Comparison of ENCODE assay signal across 1 cellular context in the genomic region with DNA sequence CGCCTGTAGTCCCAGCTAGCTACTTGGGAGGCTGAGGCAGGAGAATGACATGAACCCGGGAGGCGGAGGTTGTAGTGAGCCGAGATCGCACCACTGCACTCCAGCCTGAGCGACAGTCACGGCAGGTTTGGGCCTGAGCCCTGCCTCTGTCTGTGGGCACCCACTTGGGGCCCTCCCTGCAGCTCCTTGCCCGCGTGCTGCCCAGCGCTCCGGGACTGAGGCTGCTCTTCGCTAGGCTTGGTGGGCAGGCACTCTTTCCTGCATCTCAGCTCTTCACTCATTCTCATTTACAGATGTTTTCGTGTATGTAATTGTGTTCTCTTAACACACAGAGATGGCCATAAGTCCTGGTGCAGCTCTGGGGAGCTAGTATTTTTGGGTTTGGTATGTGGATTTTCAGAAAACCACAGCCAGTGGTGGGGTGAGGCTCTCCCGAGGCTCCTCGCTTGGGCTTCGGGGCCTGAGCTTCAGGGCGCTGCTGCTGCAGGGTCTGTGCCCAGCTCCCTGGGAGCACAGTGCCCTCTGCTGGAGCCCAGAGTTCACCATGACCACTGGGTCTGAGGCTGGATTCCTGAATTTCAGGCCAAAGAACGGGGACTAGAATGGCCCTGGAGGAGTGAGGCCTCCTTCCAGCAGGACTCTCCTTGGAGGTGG.
TF ChIP-seq lines count a peak whose summit lies in the region.

No MANE protein-coding gene starts in this region.

TF ChIP-seq in H1, 55 proteins besides CTCF, POLR2A, EP300 and RAD21:
- TF ChIP-seq, protein P1, sequence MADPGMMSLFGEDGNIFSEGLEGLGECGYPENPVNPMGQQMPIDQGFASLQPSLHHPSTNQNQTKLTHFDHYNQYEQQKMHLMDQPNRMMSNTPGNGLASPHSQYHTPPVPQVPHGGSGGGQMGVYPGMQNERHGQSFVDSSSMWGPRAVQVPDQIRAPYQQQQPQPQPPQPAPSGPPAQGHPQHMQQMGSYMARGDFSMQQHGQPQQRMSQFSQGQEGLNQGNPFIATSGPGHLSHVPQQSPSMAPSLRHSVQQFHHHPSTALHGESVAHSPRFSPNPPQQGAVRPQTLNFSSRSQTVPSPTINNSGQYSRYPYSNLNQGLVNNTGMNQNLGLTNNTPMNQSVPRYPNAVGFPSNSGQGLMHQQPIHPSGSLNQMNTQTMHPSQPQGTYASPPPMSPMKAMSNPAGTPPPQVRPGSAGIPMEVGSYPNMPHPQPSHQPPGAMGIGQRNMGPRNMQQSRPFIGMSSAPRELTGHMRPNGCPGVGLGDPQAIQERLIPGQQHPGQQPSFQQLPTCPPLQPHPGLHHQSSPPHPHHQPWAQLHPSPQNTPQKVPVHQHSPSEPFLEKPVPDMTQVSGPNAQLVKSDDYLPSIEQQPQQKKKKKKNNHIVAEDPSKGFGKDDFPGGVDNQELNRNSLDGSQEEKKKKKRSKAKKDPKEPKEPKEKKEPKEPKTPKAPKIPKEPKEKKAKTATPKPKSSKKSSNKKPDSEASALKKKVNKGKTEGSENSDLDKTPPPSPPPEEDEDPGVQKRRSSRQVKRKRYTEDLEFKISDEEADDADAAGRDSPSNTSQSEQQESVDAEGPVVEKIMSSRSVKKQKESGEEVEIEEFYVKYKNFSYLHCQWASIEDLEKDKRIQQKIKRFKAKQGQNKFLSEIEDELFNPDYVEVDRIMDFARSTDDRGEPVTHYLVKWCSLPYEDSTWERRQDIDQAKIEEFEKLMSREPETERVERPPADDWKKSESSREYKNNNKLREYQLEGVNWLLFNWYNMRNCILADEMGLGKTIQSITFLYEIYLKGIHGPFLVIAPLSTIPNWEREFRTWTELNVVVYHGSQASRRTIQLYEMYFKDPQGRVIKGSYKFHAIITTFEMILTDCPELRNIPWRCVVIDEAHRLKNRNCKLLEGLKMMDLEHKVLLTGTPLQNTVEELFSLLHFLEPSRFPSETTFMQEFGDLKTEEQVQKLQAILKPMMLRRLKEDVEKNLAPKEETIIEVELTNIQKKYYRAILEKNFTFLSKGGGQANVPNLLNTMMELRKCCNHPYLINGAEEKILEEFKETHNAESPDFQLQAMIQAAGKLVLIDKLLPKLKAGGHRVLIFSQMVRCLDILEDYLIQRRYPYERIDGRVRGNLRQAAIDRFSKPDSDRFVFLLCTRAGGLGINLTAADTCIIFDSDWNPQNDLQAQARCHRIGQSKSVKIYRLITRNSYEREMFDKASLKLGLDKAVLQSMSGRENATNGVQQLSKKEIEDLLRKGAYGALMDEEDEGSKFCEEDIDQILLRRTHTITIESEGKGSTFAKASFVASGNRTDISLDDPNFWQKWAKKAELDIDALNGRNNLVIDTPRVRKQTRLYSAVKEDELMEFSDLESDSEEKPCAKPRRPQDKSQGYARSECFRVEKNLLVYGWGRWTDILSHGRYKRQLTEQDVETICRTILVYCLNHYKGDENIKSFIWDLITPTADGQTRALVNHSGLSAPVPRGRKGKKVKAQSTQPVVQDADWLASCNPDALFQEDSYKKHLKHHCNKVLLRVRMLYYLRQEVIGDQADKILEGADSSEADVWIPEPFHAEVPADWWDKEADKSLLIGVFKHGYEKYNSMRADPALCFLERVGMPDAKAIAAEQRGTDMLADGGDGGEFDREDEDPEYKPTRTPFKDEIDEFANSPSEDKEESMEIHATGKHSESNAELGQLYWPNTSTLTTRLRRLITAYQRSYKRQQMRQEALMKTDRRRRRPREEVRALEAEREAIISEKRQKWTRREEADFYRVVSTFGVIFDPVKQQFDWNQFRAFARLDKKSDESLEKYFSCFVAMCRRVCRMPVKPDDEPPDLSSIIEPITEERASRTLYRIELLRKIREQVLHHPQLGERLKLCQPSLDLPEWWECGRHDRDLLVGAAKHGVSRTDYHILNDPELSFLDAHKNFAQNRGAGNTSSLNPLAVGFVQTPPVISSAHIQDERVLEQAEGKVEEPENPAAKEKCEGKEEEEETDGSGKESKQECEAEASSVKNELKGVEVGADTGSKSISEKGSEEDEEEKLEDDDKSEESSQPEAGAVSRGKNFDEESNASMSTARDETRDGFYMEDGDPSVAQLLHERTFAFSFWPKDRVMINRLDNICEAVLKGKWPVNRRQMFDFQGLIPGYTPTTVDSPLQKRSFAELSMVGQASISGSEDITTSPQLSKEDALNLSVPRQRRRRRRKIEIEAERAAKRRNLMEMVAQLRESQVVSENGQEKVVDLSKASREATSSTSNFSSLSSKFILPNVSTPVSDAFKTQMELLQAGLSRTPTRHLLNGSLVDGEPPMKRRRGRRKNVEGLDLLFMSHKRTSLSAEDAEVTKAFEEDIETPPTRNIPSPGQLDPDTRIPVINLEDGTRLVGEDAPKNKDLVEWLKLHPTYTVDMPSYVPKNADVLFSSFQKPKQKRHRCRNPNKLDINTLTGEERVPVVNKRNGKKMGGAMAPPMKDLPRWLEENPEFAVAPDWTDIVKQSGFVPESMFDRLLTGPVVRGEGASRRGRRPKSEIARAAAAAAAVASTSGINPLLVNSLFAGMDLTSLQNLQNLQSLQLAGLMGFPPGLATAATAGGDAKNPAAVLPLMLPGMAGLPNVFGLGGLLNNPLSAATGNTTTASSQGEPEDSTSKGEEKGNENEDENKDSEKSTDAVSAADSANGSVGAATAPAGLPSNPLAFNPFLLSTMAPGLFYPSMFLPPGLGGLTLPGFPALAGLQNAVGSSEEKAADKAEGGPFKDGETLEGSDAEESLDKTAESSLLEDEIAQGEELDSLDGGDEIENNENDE (IDR thresholded peaks at IDR 0.05; ENCODE audit: insufficient replicate concordance, low read length): no peak
- TF ChIP-seq, protein P2, sequence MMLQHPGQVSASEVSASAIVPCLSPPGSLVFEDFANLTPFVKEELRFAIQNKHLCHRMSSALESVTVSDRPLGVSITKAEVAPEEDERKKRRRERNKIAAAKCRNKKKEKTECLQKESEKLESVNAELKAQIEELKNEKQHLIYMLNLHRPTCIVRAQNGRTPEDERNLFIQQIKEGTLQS (IDR thresholded peaks at IDR 0.05; ENCODE audit: insufficient read depth, low read depth, low read length): no peak
- TF ChIP-seq TEAD4 (IDR thresholded peaks at IDR 0.05; ENCODE audit: low read depth, low read length): 0 out of 2 replicates have a peak, but pooled peaks have one; percentile 37
- TF ChIP-seq CEBPB (IDR thresholded peaks at IDR 0.05; ENCODE audit: low read depth, low read length): no peak
- TF ChIP-seq RXRA (IDR thresholded peaks at IDR 0.05; ENCODE audit: insufficient read depth, low read depth, low read length): no peak
- TF ChIP-seq RBBP5 (IDR thresholded peaks at IDR 0.05; ENCODE audit: borderline replicate concordance, low read depth, low read length): no peak
- peak; percentile 80; the same call in 1 of the 2 replicates for TF ChIP-seq GABPA (IDR thresholded peaks at IDR 0.05; ENCODE audit: borderline replicate concordance, insufficient read depth, low read length)
- TF ChIP-seq SRF (IDR thresholded peaks at IDR 0.05; ENCODE audit: low read depth, low read length): no peak
- TF ChIP-seq GTF2F1 (IDR thresholded peaks at IDR 0.05; ENCODE audit: borderline replicate concordance, low read depth, low read length): no peak
- TF ChIP-seq YY1 (IDR thresholded peaks at IDR 0.05; ENCODE audit: low read depth, low read length): 0 out of 2 replicates have a peak, but pooled peaks have one; percentile 18
- TF ChIP-seq CHD1 (IDR thresholded peaks at IDR 0.05; ENCODE audit: low read depth, low read length): no peak
- TF ChIP-seq CBX5 (IDR thresholded peaks at IDR 0.05; ENCODE audit: low read depth, low read length): no peak
- TF ChIP-seq SP2 (IDR thresholded peaks at IDR 0.05; ENCODE audit: low read length): no peak
TF ChIP-seq in H1: peak in this region for 3.
